Comparison of ENCODE assay signal across 1 cellular context in genomic region chr3:81300324-81300927, GRCh38.
TF ChIP-seq lines count a peak whose summit lies in the region.

No MANE protein-coding gene starts in this region.

TF ChIP-seq in HepG2, 621 proteins besides CTCF, POLR2A, EP300 and RAD21 (continued from another document and continues in another):
- 0 out of 2 replicates have a peak, but pooled peaks have one; percentile 55 for TF ChIP-seq ZNF589 (CRISPR knock-in tag; conservative IDR thresholded peaks at IDR 0.05)
- TF ChIP-seq, protein P1, sequence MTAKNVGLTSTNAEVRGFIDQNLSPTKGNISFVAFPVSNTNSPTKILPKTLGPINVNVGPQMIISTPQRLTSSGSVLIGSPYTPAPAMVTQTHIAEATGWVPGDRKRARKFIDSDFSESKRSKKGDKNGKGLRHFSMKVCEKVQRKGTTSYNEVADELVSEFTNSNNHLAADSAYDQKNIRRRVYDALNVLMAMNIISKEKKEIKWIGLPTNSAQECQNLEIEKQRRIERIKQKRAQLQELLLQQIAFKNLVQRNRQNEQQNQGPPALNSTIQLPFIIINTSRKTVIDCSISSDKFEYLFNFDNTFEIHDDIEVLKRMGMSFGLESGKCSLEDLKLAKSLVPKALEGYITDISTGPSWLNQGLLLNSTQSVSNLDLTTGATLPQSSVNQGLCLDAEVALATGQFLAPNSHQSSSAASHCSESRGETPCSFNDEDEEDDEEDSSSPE (CRISPR knock-in tag; IDR thresholded peaks at IDR 0.05) = no peak
- no peak for TF ChIP-seq BRD4 (CRISPR knock-in tag; IDR thresholded peaks at IDR 0.05)
- TF ChIP-seq ATRX (CRISPR knock-in tag; IDR thresholded peaks at IDR 0.05; ENCODE audit: borderline replicate concordance) = no peak
- TF ChIP-seq PTBP1 (IDR thresholded peaks at IDR 0.05; ENCODE audit: low read depth, low read length, poor library complexity, severe bottlenecking) = no peak
- TF ChIP-seq ATF1 (CRISPR knock-in tag; IDR thresholded peaks at IDR 0.05) = peak; percentile 78
- TF ChIP-seq ELK4 (CRISPR knock-in tag; IDR thresholded peaks at IDR 0.05; ENCODE audit: borderline replicate concordance) = no peak
- TF ChIP-seq, protein P2, sequence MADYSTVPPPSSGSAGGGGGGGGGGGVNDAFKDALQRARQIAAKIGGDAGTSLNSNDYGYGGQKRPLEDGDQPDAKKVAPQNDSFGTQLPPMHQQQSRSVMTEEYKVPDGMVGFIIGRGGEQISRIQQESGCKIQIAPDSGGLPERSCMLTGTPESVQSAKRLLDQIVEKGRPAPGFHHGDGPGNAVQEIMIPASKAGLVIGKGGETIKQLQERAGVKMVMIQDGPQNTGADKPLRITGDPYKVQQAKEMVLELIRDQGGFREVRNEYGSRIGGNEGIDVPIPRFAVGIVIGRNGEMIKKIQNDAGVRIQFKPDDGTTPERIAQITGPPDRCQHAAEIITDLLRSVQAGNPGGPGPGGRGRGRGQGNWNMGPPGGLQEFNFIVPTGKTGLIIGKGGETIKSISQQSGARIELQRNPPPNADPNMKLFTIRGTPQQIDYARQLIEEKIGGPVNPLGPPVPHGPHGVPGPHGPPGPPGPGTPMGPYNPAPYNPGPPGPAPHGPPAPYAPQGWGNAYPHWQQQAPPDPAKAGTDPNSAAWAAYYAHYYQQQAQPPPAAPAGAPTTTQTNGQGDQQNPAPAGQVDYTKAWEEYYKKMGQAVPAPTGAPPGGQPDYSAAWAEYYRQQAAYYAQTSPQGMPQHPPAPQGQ (CRISPR knock-in tag; IDR thresholded peaks at IDR 0.05; ENCODE audit: borderline replicate concordance) = no peak
- peak; percentile 93 for TF ChIP-seq ZNF205 (CRISPR knock-in tag; IDR thresholded peaks at IDR 0.05)
- peak; percentile 50 for TF ChIP-seq MNT (IDR thresholded peaks at IDR 0.05)
- TF ChIP-seq ZFX (CRISPR knock-in tag; IDR thresholded peaks at IDR 0.05; ENCODE audit: low read depth) = no peak
- TF ChIP-seq RFX5 (IDR thresholded peaks at IDR 0.05; ENCODE audit: low read depth, low read length) = no peak
- TF ChIP-seq SMAD3 (CRISPR knock-in tag; IDR thresholded peaks at IDR 0.05) = peak; percentile 99
- TF ChIP-seq, protein P3, sequence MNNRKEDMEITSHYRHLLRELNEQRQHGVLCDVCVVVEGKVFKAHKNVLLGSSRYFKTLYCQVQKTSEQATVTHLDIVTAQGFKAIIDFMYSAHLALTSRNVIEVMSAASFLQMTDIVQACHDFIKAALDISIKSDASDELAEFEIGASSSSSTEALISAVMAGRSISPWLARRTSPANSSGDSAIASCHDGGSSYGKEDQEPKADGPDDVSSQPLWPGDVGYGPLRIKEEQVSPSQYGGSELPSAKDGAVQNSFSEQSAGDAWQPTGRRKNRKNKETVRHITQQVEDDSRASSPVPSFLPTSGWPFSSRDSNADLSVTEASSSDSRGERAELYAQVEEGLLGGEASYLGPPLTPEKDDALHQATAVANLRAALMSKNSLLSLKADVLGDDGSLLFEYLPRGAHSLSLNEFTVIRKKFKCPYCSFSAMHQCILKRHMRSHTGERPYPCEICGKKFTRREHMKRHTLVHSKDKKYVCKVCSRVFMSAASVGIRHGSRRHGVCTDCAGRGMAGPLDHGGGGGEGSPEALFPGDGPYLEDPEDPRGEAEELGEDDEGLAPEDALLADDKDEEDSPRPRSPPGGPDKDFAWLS (CRISPR knock-in tag; IDR thresholded peaks at IDR 0.05; ENCODE audit: borderline replicate concordance) = no peak
- no peak for TF ChIP-seq GPN1 (CRISPR knock-in tag; IDR thresholded peaks at IDR 0.05; ENCODE audit: borderline replicate concordance)
- TF ChIP-seq ZNF317 (CRISPR knock-in tag; IDR thresholded peaks at IDR 0.05) = no peak
- peak; percentile 89; the same call in 1 of the 2 replicates for TF ChIP-seq STAT5B (CRISPR knock-in tag; IDR thresholded peaks at IDR 0.05)
- TF ChIP-seq ATF7-NPFF (CRISPR knock-in tag; IDR thresholded peaks at IDR 0.05; ENCODE audit: low read depth) = peak; percentile 76
- peak; percentile 82 for TF ChIP-seq KAT8 (CRISPR knock-in tag; IDR thresholded peaks at IDR 0.05)
- TF ChIP-seq NR1H2 (CRISPR knock-in tag; IDR thresholded peaks at IDR 0.05; ENCODE audit: borderline replicate concordance, low read depth) = no peak
- TF ChIP-seq, protein P4, sequence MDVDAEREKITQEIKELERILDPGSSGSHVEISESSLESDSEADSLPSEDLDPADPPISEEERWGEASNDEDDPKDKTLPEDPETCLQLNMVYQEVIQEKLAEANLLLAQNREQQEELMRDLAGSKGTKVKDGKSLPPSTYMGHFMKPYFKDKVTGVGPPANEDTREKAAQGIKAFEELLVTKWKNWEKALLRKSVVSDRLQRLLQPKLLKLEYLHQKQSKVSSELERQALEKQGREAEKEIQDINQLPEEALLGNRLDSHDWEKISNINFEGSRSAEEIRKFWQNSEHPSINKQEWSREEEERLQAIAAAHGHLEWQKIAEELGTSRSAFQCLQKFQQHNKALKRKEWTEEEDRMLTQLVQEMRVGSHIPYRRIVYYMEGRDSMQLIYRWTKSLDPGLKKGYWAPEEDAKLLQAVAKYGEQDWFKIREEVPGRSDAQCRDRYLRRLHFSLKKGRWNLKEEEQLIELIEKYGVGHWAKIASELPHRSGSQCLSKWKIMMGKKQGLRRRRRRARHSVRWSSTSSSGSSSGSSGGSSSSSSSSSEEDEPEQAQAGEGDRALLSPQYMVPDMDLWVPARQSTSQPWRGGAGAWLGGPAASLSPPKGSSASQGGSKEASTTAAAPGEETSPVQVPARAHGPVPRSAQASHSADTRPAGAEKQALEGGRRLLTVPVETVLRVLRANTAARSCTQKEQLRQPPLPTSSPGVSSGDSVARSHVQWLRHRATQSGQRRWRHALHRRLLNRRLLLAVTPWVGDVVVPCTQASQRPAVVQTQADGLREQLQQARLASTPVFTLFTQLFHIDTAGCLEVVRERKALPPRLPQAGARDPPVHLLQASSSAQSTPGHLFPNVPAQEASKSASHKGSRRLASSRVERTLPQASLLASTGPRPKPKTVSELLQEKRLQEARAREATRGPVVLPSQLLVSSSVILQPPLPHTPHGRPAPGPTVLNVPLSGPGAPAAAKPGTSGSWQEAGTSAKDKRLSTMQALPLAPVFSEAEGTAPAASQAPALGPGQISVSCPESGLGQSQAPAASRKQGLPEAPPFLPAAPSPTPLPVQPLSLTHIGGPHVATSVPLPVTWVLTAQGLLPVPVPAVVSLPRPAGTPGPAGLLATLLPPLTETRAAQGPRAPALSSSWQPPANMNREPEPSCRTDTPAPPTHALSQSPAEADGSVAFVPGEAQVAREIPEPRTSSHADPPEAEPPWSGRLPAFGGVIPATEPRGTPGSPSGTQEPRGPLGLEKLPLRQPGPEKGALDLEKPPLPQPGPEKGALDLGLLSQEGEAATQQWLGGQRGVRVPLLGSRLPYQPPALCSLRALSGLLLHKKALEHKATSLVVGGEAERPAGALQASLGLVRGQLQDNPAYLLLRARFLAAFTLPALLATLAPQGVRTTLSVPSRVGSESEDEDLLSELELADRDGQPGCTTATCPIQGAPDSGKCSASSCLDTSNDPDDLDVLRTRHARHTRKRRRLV (CRISPR knock-in tag; IDR thresholded peaks at IDR 0.05) = no peak
- no peak for TF ChIP-seq ZNF17 (CRISPR knock-in tag; IDR thresholded peaks at IDR 0.05)
- TF ChIP-seq SKIL (CRISPR knock-in tag; IDR thresholded peaks at IDR 0.05; ENCODE audit: borderline replicate concordance) = 0 out of 2 replicates have a peak, but pooled peaks have one; percentile 78
- no peak for TF ChIP-seq ZNF691 (CRISPR knock-in tag; IDR thresholded peaks at IDR 0.05; ENCODE audit: borderline replicate concordance, low read depth)
- TF ChIP-seq, protein P5, sequence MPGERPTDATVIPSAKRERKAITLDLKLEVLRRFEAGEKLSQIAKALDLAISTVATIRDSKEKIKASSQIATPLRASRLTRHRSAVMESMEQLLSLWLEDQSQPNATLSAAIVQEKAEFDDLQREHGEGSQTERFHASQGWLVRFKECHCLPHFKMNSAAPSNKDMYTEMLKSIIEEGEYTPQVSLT (CRISPR knock-in tag; IDR thresholded peaks at IDR 0.05; ENCODE audit: borderline replicate concordance, low read depth) = peak; percentile 90; the same call in 1 of the 2 replicates
- TF ChIP-seq ZNF34 (CRISPR knock-in tag; IDR thresholded peaks at IDR 0.05; ENCODE audit: borderline replicate concordance) = no peak
- TF ChIP-seq FOXA3 (CRISPR knock-in tag; IDR thresholded peaks at IDR 0.05) = peak; percentile 100
- TF ChIP-seq HDAC6 (IDR thresholded peaks at IDR 0.05; ENCODE audit: low read depth, low read length) = no peak
- TF ChIP-seq ZNF670 (CRISPR knock-in tag; IDR thresholded peaks at IDR 0.05; ENCODE audit: borderline replicate concordance) = peak; percentile 97
- TF ChIP-seq ZIK1 (CRISPR knock-in tag; IDR thresholded peaks at IDR 0.05; ENCODE audit: borderline replicate concordance, low read depth) = no peak
- peak; percentile 98 for TF ChIP-seq MIXL1 (CRISPR knock-in tag; IDR thresholded peaks at IDR 0.05)
- TF ChIP-seq, protein P6, sequence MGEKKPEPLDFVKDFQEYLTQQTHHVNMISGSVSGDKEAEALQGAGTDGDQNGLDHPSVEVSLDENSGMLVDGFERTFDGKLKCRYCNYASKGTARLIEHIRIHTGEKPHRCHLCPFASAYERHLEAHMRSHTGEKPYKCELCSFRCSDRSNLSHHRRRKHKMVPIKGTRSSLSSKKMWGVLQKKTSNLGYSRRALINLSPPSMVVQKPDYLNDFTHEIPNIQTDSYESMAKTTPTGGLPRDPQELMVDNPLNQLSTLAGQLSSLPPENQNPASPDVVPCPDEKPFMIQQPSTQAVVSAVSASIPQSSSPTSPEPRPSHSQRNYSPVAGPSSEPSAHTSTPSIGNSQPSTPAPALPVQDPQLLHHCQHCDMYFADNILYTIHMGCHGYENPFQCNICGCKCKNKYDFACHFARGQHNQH (CRISPR knock-in tag; IDR thresholded peaks at IDR 0.05) = peak; percentile 93
- peak; percentile 31; the same call in 1 of the 2 replicates for TF ChIP-seq ZNF644 (CRISPR knock-in tag; IDR thresholded peaks at IDR 0.05; ENCODE audit: low read depth)
- TF ChIP-seq PATZ1 (CRISPR knock-in tag; IDR thresholded peaks at IDR 0.05) = peak; percentile 96
- TF ChIP-seq, protein P7, sequence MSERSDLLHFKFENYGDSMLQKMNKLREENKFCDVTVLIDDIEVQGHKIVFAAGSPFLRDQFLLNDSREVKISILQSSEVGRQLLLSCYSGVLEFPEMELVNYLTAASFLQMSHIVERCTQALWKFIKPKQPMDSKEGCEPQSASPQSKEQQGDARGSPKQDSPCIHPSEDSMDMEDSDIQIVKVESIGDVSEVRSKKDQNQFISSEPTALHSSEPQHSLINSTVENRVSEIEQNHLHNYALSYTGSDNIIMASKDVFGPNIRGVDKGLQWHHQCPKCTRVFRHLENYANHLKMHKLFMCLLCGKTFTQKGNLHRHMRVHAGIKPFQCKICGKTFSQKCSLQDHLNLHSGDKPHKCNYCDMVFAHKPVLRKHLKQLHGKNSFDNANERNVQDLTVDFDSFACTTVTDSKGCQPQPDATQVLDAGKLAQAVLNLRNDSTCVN (CRISPR knock-in tag; IDR thresholded peaks at IDR 0.05; ENCODE audit: borderline replicate concordance) = no peak
- peak; percentile 61; the same call in 1 of the 2 replicates for TF ChIP-seq ZNF431 (CRISPR knock-in tag; IDR thresholded peaks at IDR 0.05; ENCODE audit: borderline replicate concordance, low read depth)
- TF ChIP-seq ZNF530 (CRISPR knock-in tag; IDR thresholded peaks at IDR 0.05; ENCODE audit: low read depth) = no peak
- peak; percentile 96 for TF ChIP-seq BHLHE40 (IDR thresholded peaks at IDR 0.05; ENCODE audit: low read length)
